In the genomic region with DNA sequence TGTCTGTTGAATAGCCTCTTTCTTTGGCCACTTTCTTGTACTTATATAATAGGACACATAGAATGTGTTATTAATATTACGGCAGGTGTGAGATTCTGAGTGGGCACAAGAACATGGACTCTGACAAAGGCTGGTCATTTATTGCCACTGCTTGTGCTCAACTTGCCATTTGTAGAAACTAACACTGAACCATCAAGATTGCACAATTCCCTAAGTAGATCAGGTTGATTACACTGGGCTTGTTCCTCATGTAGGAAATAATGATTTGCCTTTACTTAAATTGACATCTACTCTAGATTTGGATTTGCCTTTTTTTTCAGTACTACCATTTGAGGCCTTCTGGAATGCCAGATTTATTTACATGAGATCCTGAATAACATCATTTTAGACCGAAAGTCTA, we compare ENCODE assay signal across 18 cellular contexts.
"Had no signal": no experiment of that assay in that cellular context is flagged by ENCODE, and none has a peak within 500 bp of the region (broad histone marks: within the 10 kb centered on the region; RNA-seq: fewer than 3 reads in every experiment).

No MANE protein-coding gene starts in this region.

- H3K4me1 ChIP-seq: foreskin keratinocyte, gastroesophageal sphincter, heart right ventricle, left lung, lower lobe of right lung had no signal

- H3K27ac ChIP-seq: coronary artery, dorsolateral prefrontal cortex, esophagus muscularis mucosa, foreskin keratinocyte, gastroesophageal sphincter, heart right ventricle, left lung, lower lobe of right lung had no signal

- H3K27me3 ChIP-seq: dorsolateral prefrontal cortex, esophagus muscularis mucosa, foreskin keratinocyte, gastroesophageal sphincter, heart right ventricle, left lung had no signal

- DNase-seq: dermis blood vessel endothelial cell; dorsolateral prefrontal cortex; effector CD4-positive, alpha-beta T cell; effector memory CD4-positive, alpha-beta T cell; foreskin keratinocyte; head of caudate nucleus; heart right ventricle; hippocampal formation; left cardiac atrium; left lung; left ventricle myocardium superior; lower lobe of right lung; mesenchymal stem cell; midbrain; naive thymus-derived CD4-positive, alpha-beta T cell had no signal

- H3K9me3 ChIP-seq: esophagus muscularis mucosa, gastroesophageal sphincter, heart right ventricle, lower lobe of right lung had no signal

- ATAC-seq: foreskin keratinocyte; gastroesophageal sphincter; heart right ventricle; left cardiac atrium; left lung; left ventricle myocardium superior; lower lobe of right lung; naive thymus-derived CD4-positive, alpha-beta T cell had no signal

- H3K36me3 ChIP-seq: esophagus muscularis mucosa, gastroesophageal sphincter, heart right ventricle, left lung, lower lobe of right lung had no signal

- H3K4me3 ChIP-seq: coronary artery, dorsolateral prefrontal cortex, esophagus muscularis mucosa, gastroesophageal sphincter, heart right ventricle, left lung, lower lobe of right lung had no signal
